Comparison of ENCODE assay signal across 28 cellular contexts in the genomic region with DNA sequence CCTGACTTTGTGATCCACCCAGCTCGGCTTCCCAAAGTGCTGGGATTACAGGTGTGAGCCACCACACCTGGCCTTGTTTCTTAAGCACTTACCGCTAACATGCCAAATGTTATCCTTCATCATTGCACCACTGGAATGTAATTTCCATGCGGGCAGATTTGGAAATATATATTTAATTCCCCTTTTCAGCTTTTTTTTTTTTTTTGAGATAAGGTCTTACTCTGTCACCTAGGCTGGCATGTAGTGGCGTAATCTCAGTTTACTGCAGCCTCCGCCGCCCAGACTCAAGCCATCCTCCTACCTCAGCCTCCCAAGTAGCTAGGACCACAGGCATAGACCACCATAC. TPM values are rescaled to one million over a fixed set of nuclear protein-coding genes. Genes with fewer than 3 reads are reported as not detected.
DNase-seq lines count a peak whose midpoint lies in the region; ATAC-seq, FAIRE-seq and TF ChIP-seq lines count a peak whose summit lies in the region.
"Had no signal": no experiment of that assay in that cellular context is flagged by ENCODE, and none has a peak within 500 bp of the region (broad histone marks: within the 10 kb centered on the region; RNA-seq: fewer than 3 reads in every experiment).

No MANE protein-coding gene starts in this region.

- H3K79me2 ChIP-seq in HepG2 (ENCODE audit: insufficient read depth, low read length) (no peaks in the 10 kb centered on the region), trophoblast cell (ENCODE audit: control insufficient read depth, insufficient read depth, low read length, poor library complexity) (no peaks in the 10 kb centered on the region)

- H3K4me3 ChIP-seq in HepG2 (replicated peaks in 1 of 3; ENCODE audit: insufficient read depth in 1 of 3, low read depth in 2 of 3, low read length in 3 of 3) (no peak overlapping the region), trophoblast cell (ENCODE audit: low read depth, low read length) (no peak overlapping the region)
- H3K4me3 ChIP-seq: A549; BLaER1 treated with 17β-estradiol and CSF1 and Interleukin-3, amounts not matched to agents 10 nM and 100 nM; GM12878 had no signal

- H3K36me3 ChIP-seq in HepG2 (replicated peaks in 1 of 2; ENCODE audit: control insufficient read depth in 1 of 2, insufficient read depth in 2 of 2, low read length in 2 of 2) (peaks cover 6 to 8% of the 10 kb centered on the region in 2 experiments; a peak in 4 of 5 replicates), trophoblast cell (ENCODE audit: control insufficient read depth in 1 of 2, insufficient read depth in 2 of 2, low read length in 2 of 2) (peaks cover 20 to 25% of the 10 kb centered on the region in 2 experiments)

- no peak for TF ChIP-seq EP300 in HepG2 (IDR thresholded peaks at IDR 0.05; ENCODE audit: low read depth in 2 of 2, low read length in 2 of 2)
- no peak for TF ChIP-seq EP300 in HepG2 (CRISPR knock-in tag; IDR thresholded peaks at IDR 0.05; ENCODE audit: borderline replicate concordance)

- H3K23ac ChIP-seq in trophoblast cell (ENCODE audit: low read length) = no peak overlapping the region

- no peak overlapping the region for H3K4ac ChIP-seq in trophoblast cell (ENCODE audit: low read depth, low read length)

- POLR2A ChIA-PET in RWPE1 (lab: Yijun Ruan, JAX; ENCODE audit: low non-redundant PET) = no interaction called here
- POLR2A ChIA-PET in HepG2 (lab: Yijun Ruan, JAX) = interaction anchor here (0.6 to 3.6 kb wide), 9 partner anchors 10 to 150 kb away, joined by 3 to 44 read pairs (median 5); partner anchors contain the start of genes COX6B1, LIN37, PRODH2 and RBM42

- intact Hi-C loops in HepG2 (cut with micrococcal nuclease; ENCODE audit: unreplicated experiment) = loop anchor here (1.0 kb wide), 1 partner anchor 14 kb away; the partner anchor contains the start of gene COX6B1

- TF ChIP-seq CTCF in RWPE1 (conservative IDR thresholded peaks at IDR 0.05; ENCODE audit: low read depth) (no peak), HepG2 (CRISPR knock-in tag; IDR thresholded peaks at IDR 0.05) (no peak)

- TF ChIP-seq RAD21 in HepG2 (CRISPR knock-in tag; IDR thresholded peaks at IDR 0.05) = no peak

- H3K9me3 ChIP-seq in HepG2 (ENCODE audit: low read length) (no peaks in the 10 kb centered on the region), trophoblast cell (ENCODE audit: insufficient read depth, low read depth, low read length) (no peaks in the 10 kb centered on the region)
- H3K9me3 ChIP-seq: A549; BLaER1 treated with 17β-estradiol and CSF1 and Interleukin-3, amounts not matched to agents 10 nM and 100 nM; Caco-2 had no signal

- H3K4me2 ChIP-seq in HepG2 (ENCODE audit: low read depth, low read length) (0 out of 2 replicates have a peak overlapping the region, but pooled peaks have one; percentile 65), trophoblast cell (ENCODE audit: low read length) (no peak overlapping the region)
- H3K4me2 ChIP-seq: A549; BLaER1 treated with 17β-estradiol and CSF1 and Interleukin-3, amounts not matched to agents 10 nM and 100 nM had no signal

- H4K8ac ChIP-seq in trophoblast cell (ENCODE audit: low read depth, low read length) = no peak overlapping the region

- no TSS peak for BruUV-seq in HepG2 (replicated peaks; lab: Mats Ljungman, UMichigan)

- no peak overlapping the region for H4K12ac ChIP-seq in trophoblast cell (ENCODE audit: low read depth, low read length)

- no peaks in the 10 kb centered on the region for H4K20me1 ChIP-seq in HepG2 (ENCODE audit: insufficient read depth, low read length)

- ATAC-seq in HepG2 = no peak
- ATAC-seq: CD8-positive, alpha-beta T cell; GM12878 had no signal

- H3K9ac ChIP-seq in HepG2 (ENCODE audit: insufficient read depth, low read depth, low read length) (no peak overlapping the region), trophoblast cell (ENCODE audit: low read length) (no peak overlapping the region)
- H3K9ac ChIP-seq: BLaER1 treated with 17β-estradiol and CSF1 and Interleukin-3, amounts not matched to agents 10 nM and 100 nM had no signal

- H3K27me3 ChIP-seq in HepG2 (ENCODE audit: control insufficient read depth in 1 of 2, insufficient read depth in 2 of 2, low read length in 2 of 2) = no peaks in the 10 kb centered on the region
- no peaks in the 10 kb centered on the region for H3K27me3 ChIP-seq in trophoblast cell (ENCODE audit: insufficient read depth, low read length)
- H3K27me3 ChIP-seq: BLaER1 treated with 17β-estradiol and CSF1 and Interleukin-3, amounts not matched to agents 10 nM and 100 nM had no signal

- in situ Hi-C loops in HepG2 (cut with HindIII; ENCODE audit: extremely low pct_ligation_motif_present, low pct_unique_long_range_greater_than_20kb) = no loop called here

- no peak overlapping the region for H4K91ac ChIP-seq in trophoblast cell (ENCODE audit: low read depth, low read length)

- peak overlapping the region; percentile 29; the same call in 1 of the 2 replicates for H3K27ac ChIP-seq in RWPE1
- H3K27ac ChIP-seq in HepG2 (ENCODE audit: extremely low read length, insufficient read depth, low read length) = peak overlapping the region; percentile 66
- H3K27ac ChIP-seq in trophoblast cell (ENCODE audit: low read depth, low read length) = no peak overlapping the region
- H3K27ac ChIP-seq: 22Rv1; A549; BLaER1 treated with 17β-estradiol and CSF1 and Interleukin-3, amounts not matched to agents 10 nM and 100 nM; C4-2B had no signal

- DNase-seq in RWPE1 (ENCODE audit: low spot score) = no peak
- no peak for DNase-seq in HepG2 (ENCODE audit: low spot score)
- DNase-seq in trophoblast cell = peak; percentile 74 to 97
- no peak for DNase-seq in DMS53 treated with DMSO at 0.1 percent for 48 hours (lab: John Stamatoyannopoulos, UW; ENCODE audit: unreplicated experiment)
- no peak for DNase-seq in activated T-cell treated with anti-CD3 and anti-CD28 coated beads for 4 hours
- DNase-seq: AML-193; Calu3; CD4-positive, alpha-beta T cell; CD8-positive, alpha-beta T cell; DMS79; DND-41; EL; GDM1 had no signal

- H3K79me1 ChIP-seq in trophoblast cell (ENCODE audit: low read length) = no peaks in the 10 kb centered on the region

- H3K4me1 ChIP-seq in HepG2 (ENCODE audit: insufficient read depth, low read length) (peaks cover 25% of the 10 kb centered on the region), trophoblast cell (ENCODE audit: control insufficient read depth in 1 of 2, insufficient read depth in 2 of 2, low read length in 2 of 2) (no peaks in the 10 kb centered on the region)
- H3K4me1 ChIP-seq: A549, Caco-2 had no signal

- H2BK120ac ChIP-seq in trophoblast cell (ENCODE audit: insufficient read depth, low read length, poor library complexity) = no peak overlapping the region

- H2BK12ac ChIP-seq in trophoblast cell (ENCODE audit: low read length) = no peak overlapping the region

- CTCF ChIA-PET in RWPE1 (lab: Yijun Ruan, JAX) = interaction anchor here (0.5 kb wide), 1 partner anchor 32 kb away, joined by 3 read pairs; no protein-coding TSS in a partner anchor
- CTCF ChIA-PET in HepG2 (lab: Yijun Ruan, JAX; ENCODE audit: low intra/inter-chr PET ratio, low total read pairs) = no interaction called here

- no peak overlapping the region for H3K18ac ChIP-seq in trophoblast cell (ENCODE audit: low read length)

- no peak for FAIRE-seq in HepG2 (lab: Jason Lieb, UNC)
- FAIRE-seq: A549, D721Med, GM12878, GM12892, GM18507, GM19239 had no signal

- H2AFZ ChIP-seq in HepG2 (ENCODE audit: low read length) (no peak overlapping the region), trophoblast cell (ENCODE audit: insufficient read depth, low read length, poor library complexity) (no peak overlapping the region)

- H2BK5ac ChIP-seq in trophoblast cell (ENCODE audit: low read depth, low read length, poor library complexity) = no peak overlapping the region

- H3K14ac ChIP-seq in trophoblast cell (ENCODE audit: low read length) = no peak overlapping the region

- WGBS in HepG2 (ENCODE audit: low lambda C conversion rate) = 94% methylated on average over 6 of the region's 6 CpGs
- WGBS in trophoblast cell (ENCODE audit: extremely low coverage, insufficient coverage, insufficient read length) = no CpG with 5 or more reads among the region's 6 CpGs

- no peak overlapping the region for H2AK5ac ChIP-seq in trophoblast cell (ENCODE audit: low read length)

- TF ChIP-seq POLR2A in HepG2 (IDR thresholded peaks at IDR 0.05; ENCODE audit: insufficient read depth in 1 of 2, low read depth in 2 of 2, low read length in 2 of 2) = no peak

RNA-seq across cellular contexts. Expression of gene UPK1A, which starts 4.3 kb away (rescaled TPM):
- total RNA-seq in HepG2 (2016; rRNA removed; fragmentation: Illumina TruSeq; extraction: Trizol) = not detected in 2 replicates
- total RNA-seq in HepG2 (2016; cell fraction: cytosol; rRNA removed; fragmentation: Illumina TruSeq; extraction: Trizol; ENCODE audit: low read depth) = not detected in 2 replicates
- total RNA-seq in HepG2 (2016; cell fraction: insoluble cytoplasmic fraction; rRNA removed; fragmentation: Illumina TruSeq; extraction: Trizol) = not detected in 2 replicates
- not detected in 2 replicates for total RNA-seq in HepG2 (2016; cell fraction: membrane; rRNA removed; fragmentation: Illumina TruSeq; extraction: Trizol)
- not detected in 2 replicates for total RNA-seq in HepG2 (2016; cell fraction: nucleus; rRNA removed; fragmentation: Illumina TruSeq; extraction: Trizol)
- 2.5 and 2.9 TPM in 2 replicates for polyA plus RNA-seq in HepG2 (2011; rRNA removed)
- polyA plus RNA-seq in HepG2 (2011; cell fraction: cytosol; rRNA removed) = 2.3 and 3.1 TPM in 2 replicates
- 1.7 and 1.8 TPM in 2 replicates for polyA plus RNA-seq in HepG2 (2011; cell fraction: nucleus; rRNA removed)
- 0.93 and 1.7 TPM in 2 replicates for polyA plus RNA-seq in HepG2 (2012)
- polyA plus RNA-seq in HepG2 (2016; cell fraction: cytosol; fragmentation: Illumina TruSeq; extraction: Trizol; ENCODE audit: low read depth) = 0.17 TPM in 1 of 2 replicates, not detected in the other
- 0.20 TPM in 1 of 2 replicates, not detected in the other for polyA plus RNA-seq in HepG2 (2016; cell fraction: insoluble cytoplasmic fraction; fragmentation: Illumina TruSeq; extraction: Trizol; ENCODE audit: low read depth)
- 0.14 TPM in 1 of 2 replicates, not detected in the other for polyA plus RNA-seq in HepG2 (2016; cell fraction: membrane; fragmentation: Illumina TruSeq; extraction: Trizol; ENCODE audit: low read depth)
- polyA plus RNA-seq in HepG2 (2016; cell fraction: nucleus; fragmentation: Illumina TruSeq; extraction: Trizol; ENCODE audit: insufficient read depth, low read depth) = not detected in 2 replicates
- 0.30 and 1.3 TPM in 2 replicates for polyA minus RNA-seq in HepG2 (2011; rRNA and poly(A)+ RNA removed; ENCODE audit: low replicate concordance)
- 0.88 and 0.89 TPM in 2 replicates for polyA minus RNA-seq in HepG2 (2011; cell fraction: cytosol; rRNA and poly(A)+ RNA removed)
- polyA minus RNA-seq in HepG2 (2011; cell fraction: nucleus; rRNA and poly(A)+ RNA removed) = 0.39 TPM in 1 of 2 replicates, not detected in the other
- polyA plus RNA-seq in trophoblast cell (2013) = 0.16 and 0.17 TPM in 2 replicates
- total RNA-seq: A172; B cell; Caco-2; Calu3; CD8-positive, alpha-beta T cell; Daoy; G401; GM12878 had no signal

RNA-seq across cellular contexts. Expression of gene COX6B1, which starts 13.8 kb away (rescaled TPM):
- 487 and 598 TPM in 2 replicates for total RNA-seq in HepG2 (2016; rRNA removed; fragmentation: Illumina TruSeq; extraction: Trizol)
- 218 and 283 TPM in 2 replicates for total RNA-seq in HepG2 (2016; cell fraction: cytosol; rRNA removed; fragmentation: Illumina TruSeq; extraction: Trizol; ENCODE audit: low read depth)
- total RNA-seq in HepG2 (2016; cell fraction: insoluble cytoplasmic fraction; rRNA removed; fragmentation: Illumina TruSeq; extraction: Trizol) = 483 and 617 TPM in 2 replicates
- total RNA-seq in HepG2 (2016; cell fraction: membrane; rRNA removed; fragmentation: Illumina TruSeq; extraction: Trizol) = 247 and 299 TPM in 2 replicates
- 178 and 186 TPM in 2 replicates for total RNA-seq in HepG2 (2016; cell fraction: nucleus; rRNA removed; fragmentation: Illumina TruSeq; extraction: Trizol)
- polyA plus RNA-seq in HepG2 (2011; rRNA removed) = 469 and 481 TPM in 2 replicates
- 584 and 686 TPM in 2 replicates for polyA plus RNA-seq in HepG2 (2011; cell fraction: cytosol; rRNA removed)
- 208 and 220 TPM in 2 replicates for polyA plus RNA-seq in HepG2 (2011; cell fraction: nucleus; rRNA removed)
- 383 and 386 TPM in 2 replicates for polyA plus RNA-seq in HepG2 (2012)
- polyA plus RNA-seq in HepG2 (2016; cell fraction: cytosol; fragmentation: Illumina TruSeq; extraction: Trizol; ENCODE audit: low read depth) = 249 and 303 TPM in 2 replicates
- polyA plus RNA-seq in HepG2 (2016; cell fraction: insoluble cytoplasmic fraction; fragmentation: Illumina TruSeq; extraction: Trizol; ENCODE audit: low read depth) = 687 and 740 TPM in 2 replicates
- polyA plus RNA-seq in HepG2 (2016; cell fraction: membrane; fragmentation: Illumina TruSeq; extraction: Trizol; ENCODE audit: low read depth) = 255 and 294 TPM in 2 replicates
- 319 and 339 TPM in 2 replicates for polyA plus RNA-seq in HepG2 (2016; cell fraction: nucleus; fragmentation: Illumina TruSeq; extraction: Trizol; ENCODE audit: insufficient read depth, low read depth)
- 521 and 803 TPM in 2 replicates for polyA minus RNA-seq in HepG2 (2011; rRNA and poly(A)+ RNA removed; ENCODE audit: low replicate concordance)
- polyA minus RNA-seq in HepG2 (2011; cell fraction: cytosol; rRNA and poly(A)+ RNA removed) = 131 and 134 TPM in 2 replicates
- polyA minus RNA-seq in HepG2 (2011; cell fraction: nucleus; rRNA and poly(A)+ RNA removed) = 44.8 and 54.5 TPM in 2 replicates
- polyA plus RNA-seq in trophoblast cell (2013) = 634 and 650 TPM in 2 replicates

RNA-seq across cellular contexts. Expression of gene ETV2, which starts 20.4 kb away (rescaled TPM):
- total RNA-seq in HepG2 (2016; rRNA removed; fragmentation: Illumina TruSeq; extraction: Trizol) = 0.20 and 0.46 TPM in 2 replicates
- 0.40 and 0.71 TPM in 2 replicates for total RNA-seq in HepG2 (2016; cell fraction: cytosol; rRNA removed; fragmentation: Illumina TruSeq; extraction: Trizol; ENCODE audit: low read depth)
- 0.52 and 0.63 TPM in 2 replicates for total RNA-seq in HepG2 (2016; cell fraction: insoluble cytoplasmic fraction; rRNA removed; fragmentation: Illumina TruSeq; extraction: Trizol)
- 0.43 and 1.0 TPM in 2 replicates for total RNA-seq in HepG2 (2016; cell fraction: membrane; rRNA removed; fragmentation: Illumina TruSeq; extraction: Trizol)
- total RNA-seq in HepG2 (2016; cell fraction: nucleus; rRNA removed; fragmentation: Illumina TruSeq; extraction: Trizol) = 0.60 TPM in 1 of 2 replicates, not detected in the other
- polyA plus RNA-seq in HepG2 (2011; rRNA removed) = 0.07 and 0.18 TPM in 2 replicates
- polyA plus RNA-seq in HepG2 (2011; cell fraction: cytosol; rRNA removed) = 0.19 and 0.35 TPM in 2 replicates
- polyA plus RNA-seq in HepG2 (2011; cell fraction: nucleus; rRNA removed) = not detected in 2 replicates
- polyA plus RNA-seq in HepG2 (2012) = 0.21 TPM in 1 of 2 replicates, not detected in the other
- polyA plus RNA-seq in HepG2 (2016; cell fraction: cytosol; fragmentation: Illumina TruSeq; extraction: Trizol; ENCODE audit: low read depth) = 2.2 and 2.4 TPM in 2 replicates
- polyA plus RNA-seq in HepG2 (2016; cell fraction: insoluble cytoplasmic fraction; fragmentation: Illumina TruSeq; extraction: Trizol; ENCODE audit: low read depth) = 0.93 and 1.0 TPM in 2 replicates
- polyA plus RNA-seq in HepG2 (2016; cell fraction: membrane; fragmentation: Illumina TruSeq; extraction: Trizol; ENCODE audit: low read depth) = 1.2 and 1.8 TPM in 2 replicates
- 1.2 TPM in 1 of 2 replicates, not detected in the other for polyA plus RNA-seq in HepG2 (2016; cell fraction: nucleus; fragmentation: Illumina TruSeq; extraction: Trizol; ENCODE audit: insufficient read depth, low read depth)
- 0.18 TPM in 1 of 2 replicates, not detected in the other for polyA minus RNA-seq in HepG2 (2011; rRNA and poly(A)+ RNA removed; ENCODE audit: low replicate concordance)
- polyA minus RNA-seq in HepG2 (2011; cell fraction: cytosol; rRNA and poly(A)+ RNA removed) = not detected in 2 replicates
- not detected in 2 replicates for polyA minus RNA-seq in HepG2 (2011; cell fraction: nucleus; rRNA and poly(A)+ RNA removed)
- 1.0 and 1.2 TPM in 2 replicates for polyA plus RNA-seq in trophoblast cell (2013)
- total RNA-seq: Daoy, G401 had no signal

RNA-seq across cellular contexts. Expression of gene RBM42, which starts 33.1 kb away (rescaled TPM):
- 49.7 and 55.3 TPM in 2 replicates for total RNA-seq in HepG2 (2016; rRNA removed; fragmentation: Illumina TruSeq; extraction: Trizol)
- total RNA-seq in HepG2 (2016; cell fraction: cytosol; rRNA removed; fragmentation: Illumina TruSeq; extraction: Trizol; ENCODE audit: low read depth) = 6.0 and 6.9 TPM in 2 replicates
- total RNA-seq in HepG2 (2016; cell fraction: insoluble cytoplasmic fraction; rRNA removed; fragmentation: Illumina TruSeq; extraction: Trizol) = 47.3 and 54.7 TPM in 2 replicates
- total RNA-seq in HepG2 (2016; cell fraction: membrane; rRNA removed; fragmentation: Illumina TruSeq; extraction: Trizol) = 14.0 and 14.6 TPM in 2 replicates
- total RNA-seq in HepG2 (2016; cell fraction: nucleus; rRNA removed; fragmentation: Illumina TruSeq; extraction: Trizol) = 19.2 and 23.6 TPM in 2 replicates
- polyA plus RNA-seq in HepG2 (2011; rRNA removed) = 27.2 and 30.6 TPM in 2 replicates
- 31.2 and 46.3 TPM in 2 replicates for polyA plus RNA-seq in HepG2 (2011; cell fraction: cytosol; rRNA removed)
- 22.3 and 22.9 TPM in 2 replicates for polyA plus RNA-seq in HepG2 (2011; cell fraction: nucleus; rRNA removed)
- polyA plus RNA-seq in HepG2 (2012) = 29.6 and 31.8 TPM in 2 replicates
- 8.2 TPM in 2 replicates for polyA plus RNA-seq in HepG2 (2016; cell fraction: cytosol; fragmentation: Illumina TruSeq; extraction: Trizol; ENCODE audit: low read depth)
- 57.8 and 72.2 TPM in 2 replicates for polyA plus RNA-seq in HepG2 (2016; cell fraction: insoluble cytoplasmic fraction; fragmentation: Illumina TruSeq; extraction: Trizol; ENCODE audit: low read depth)
- polyA plus RNA-seq in HepG2 (2016; cell fraction: membrane; fragmentation: Illumina TruSeq; extraction: Trizol; ENCODE audit: low read depth) = 10.1 and 13.3 TPM in 2 replicates
- 40.6 and 42.2 TPM in 2 replicates for polyA plus RNA-seq in HepG2 (2016; cell fraction: nucleus; fragmentation: Illumina TruSeq; extraction: Trizol; ENCODE audit: insufficient read depth, low read depth)
- polyA minus RNA-seq in HepG2 (2011; rRNA and poly(A)+ RNA removed; ENCODE audit: low replicate concordance) = 29.9 and 44.8 TPM in 2 replicates
- polyA minus RNA-seq in HepG2 (2011; cell fraction: cytosol; rRNA and poly(A)+ RNA removed) = 18.9 and 20.0 TPM in 2 replicates
- 4.8 and 6.1 TPM in 2 replicates for polyA minus RNA-seq in HepG2 (2011; cell fraction: nucleus; rRNA and poly(A)+ RNA removed)
- 46.9 and 47.8 TPM in 2 replicates for polyA plus RNA-seq in trophoblast cell (2013)

RNA-seq across cellular contexts. Expression of gene ZBTB32, which starts 42.4 kb away (rescaled TPM):
- total RNA-seq in HepG2 (2016; rRNA removed; fragmentation: Illumina TruSeq; extraction: Trizol) = not detected in 2 replicates
- not detected in 2 replicates for total RNA-seq in HepG2 (2016; cell fraction: cytosol; rRNA removed; fragmentation: Illumina TruSeq; extraction: Trizol; ENCODE audit: low read depth)
- not detected in 2 replicates for total RNA-seq in HepG2 (2016; cell fraction: insoluble cytoplasmic fraction; rRNA removed; fragmentation: Illumina TruSeq; extraction: Trizol)
- total RNA-seq in HepG2 (2016; cell fraction: membrane; rRNA removed; fragmentation: Illumina TruSeq; extraction: Trizol) = not detected in 2 replicates
- total RNA-seq in HepG2 (2016; cell fraction: nucleus; rRNA removed; fragmentation: Illumina TruSeq; extraction: Trizol) = not detected in 2 replicates
- not detected in 2 replicates for polyA plus RNA-seq in HepG2 (2011; rRNA removed)
- polyA plus RNA-seq in HepG2 (2011; cell fraction: cytosol; rRNA removed) = not detected in 2 replicates
- polyA plus RNA-seq in HepG2 (2011; cell fraction: nucleus; rRNA removed) = not detected in 2 replicates
- polyA plus RNA-seq in HepG2 (2012) = 0.50 TPM in 1 of 2 replicates, not detected in the other
- polyA plus RNA-seq in HepG2 (2016; cell fraction: cytosol; fragmentation: Illumina TruSeq; extraction: Trizol; ENCODE audit: low read depth) = not detected in 2 replicates
- polyA plus RNA-seq in HepG2 (2016; cell fraction: insoluble cytoplasmic fraction; fragmentation: Illumina TruSeq; extraction: Trizol; ENCODE audit: low read depth) = not detected in 2 replicates
- polyA plus RNA-seq in HepG2 (2016; cell fraction: membrane; fragmentation: Illumina TruSeq; extraction: Trizol; ENCODE audit: low read depth) = not detected in 2 replicates
- not detected in 2 replicates for polyA plus RNA-seq in HepG2 (2016; cell fraction: nucleus; fragmentation: Illumina TruSeq; extraction: Trizol; ENCODE audit: insufficient read depth, low read depth)
- polyA minus RNA-seq in HepG2 (2011; rRNA and poly(A)+ RNA removed; ENCODE audit: low replicate concordance) = not detected in 2 replicates
- polyA minus RNA-seq in HepG2 (2011; cell fraction: cytosol; rRNA and poly(A)+ RNA removed) = not detected in 2 replicates
- not detected in 2 replicates for polyA minus RNA-seq in HepG2 (2011; cell fraction: nucleus; rRNA and poly(A)+ RNA removed)
- not detected in 2 replicates for polyA plus RNA-seq in trophoblast cell (2013)
- total RNA-seq: A172, Caco-2, Calu3 had no signal
- polyA plus RNA-seq: A549, BJ had no signal

Comparison
In these comparisons a context has a peak if more than half of its experiments do, and no peak if none do; other contexts are left out.
1. DNase-seq: peak in trophoblast cell (2 of 2); none in RWPE1 (single experiment), HepG2 (single experiment), DMS53 treated with DMSO at 0.1 percent for 48 hours (single experiment) and activated T-cell treated with anti-CD3 and anti-CD28 coated beads for 4 hours (single experiment).